ENCODE assay signal across 14 cellular contexts in the genomic region with DNA sequence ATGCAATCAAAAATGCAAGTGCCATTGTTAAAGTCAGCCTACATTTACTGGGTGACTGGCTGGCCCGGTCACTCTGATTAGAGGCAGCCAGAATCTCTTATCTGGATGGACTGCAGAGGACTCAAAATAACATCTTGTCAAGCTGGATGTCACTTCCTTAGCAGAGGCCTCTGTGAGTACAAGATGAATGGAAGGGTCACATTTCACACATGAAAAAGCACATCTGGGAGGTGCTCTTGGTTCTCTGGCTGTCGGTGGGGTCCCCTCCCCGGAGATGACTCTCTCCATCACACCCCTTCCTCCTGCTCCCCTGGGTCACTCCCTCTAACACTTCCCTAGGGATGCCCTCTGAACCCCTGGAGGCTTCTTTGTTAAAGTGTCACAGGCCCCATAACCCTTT.
"Had no signal": no experiment of that assay in that cellular context is flagged by ENCODE, and none has a peak within 500 bp of the region (broad histone marks: within the 10 kb centered on the region; RNA-seq: fewer than 3 reads in every experiment).

No MANE protein-coding gene starts in this region.

- ATAC-seq: activated CD4-positive, CD25-positive, alpha-beta regulatory T cell treated with anti-CD3 and anti-CD28 coated beads, Interleukin-2, amount 50 U/mL, for 24 hours; stimulated activated naive B cell treated with anti-CD40 and anti-IgM and Interleukin-4, amounts not matched to agents 10 μg/mL and 1 μg/mL and 100 μg/mL, for 72 hours had no signal

- H3K27me3 ChIP-seq: brain microvascular endothelial cell, thyroid gland had no signal

- H3K4me3 ChIP-seq: skin epidermis, thyroid gland had no signal

- H3K36me3 Mint-ChIP-seq: activated naive CD8-positive, alpha-beta T cell treated with anti-CD3 and anti-CD28 coated beads, Interleukin-2, amount 10 ng/mL, durations not matched to agents 7 days and 5 days had no signal

- H3K4me1 Mint-ChIP-seq: activated naive CD8-positive, alpha-beta T cell treated with anti-CD3 and anti-CD28 coated beads, Interleukin-2, amount 10 ng/mL, durations not matched to agents 7 days and 5 days had no signal

- H3K36me3 ChIP-seq: brain microvascular endothelial cell, thyroid gland had no signal

- H3K4me3 Mint-ChIP-seq: activated naive CD8-positive, alpha-beta T cell treated with anti-CD3 and anti-CD28 coated beads, Interleukin-2, amount 10 ng/mL, durations not matched to agents 7 days and 5 days; stimulated activated naive B cell treated with anti-CD40 and anti-IgM and Interleukin-4, amounts not matched to agents 10 μg/mL and 1 μg/mL and 100 μg/mL, for 72 hours had no signal

- H3K4me1 ChIP-seq: thyroid gland had no signal

- H3K9me3 ChIP-seq: thyroid gland had no signal

- H3K9me3 Mint-ChIP-seq: activated naive CD8-positive, alpha-beta T cell treated with anti-CD3 and anti-CD28 coated beads, Interleukin-2, amount 10 ng/mL, durations not matched to agents 7 days and 5 days had no signal

- H3K27ac ChIP-seq: brain microvascular endothelial cell, skin epidermis, thyroid gland had no signal

- H3K27ac Mint-ChIP-seq: activated naive CD8-positive, alpha-beta T cell treated with anti-CD3 and anti-CD28 coated beads, Interleukin-2, amount 10 ng/mL, durations not matched to agents 7 days and 5 days; stimulated activated naive B cell treated with anti-CD40 and anti-IgM and Interleukin-4, amounts not matched to agents 10 μg/mL and 1 μg/mL and 100 μg/mL, for 72 hours had no signal

- DNase-seq: activated CD4-positive, alpha-beta T cell treated with anti-CD3 and anti-CD28 coated beads, Interleukin-2, amount 50 U/mL, for 1 hour; activated CD8-positive, alpha-beta memory T cell treated with anti-CD3 and anti-CD28 coated beads for 24 hours; activated naive CD8-positive, alpha-beta T cell treated with anti-CD3 and anti-CD28 coated beads, Interleukin-2, amount 10 ng/mL, durations not matched to agents 7 days and 5 days; brain microvascular endothelial cell; cerebellar nuclear complex; effector CD8-positive, alpha-beta T cell; foreskin fibroblast; kidney glomerular epithelial cell; stimulated activated CD4-positive, alpha-beta T cell treated with anti-CD3 and anti-CD28 coated beads, Interleukin-15, amount 100 ng/mL, for 24 hours; stimulated activated CD4-positive, alpha-beta T cell treated with anti-CD3 and anti-CD28 coated beads, Interleukin-4, amount 100 ng/mL, for 1 hour; stimulated activated naive B cell treated with anti-CD40 and anti-IgM and Interleukin-4, amounts not matched to agents 10 μg/mL and 1 μg/mL and 100 μg/mL, for 72 hours; thyroid gland had no signal
